In the genomic region with DNA sequence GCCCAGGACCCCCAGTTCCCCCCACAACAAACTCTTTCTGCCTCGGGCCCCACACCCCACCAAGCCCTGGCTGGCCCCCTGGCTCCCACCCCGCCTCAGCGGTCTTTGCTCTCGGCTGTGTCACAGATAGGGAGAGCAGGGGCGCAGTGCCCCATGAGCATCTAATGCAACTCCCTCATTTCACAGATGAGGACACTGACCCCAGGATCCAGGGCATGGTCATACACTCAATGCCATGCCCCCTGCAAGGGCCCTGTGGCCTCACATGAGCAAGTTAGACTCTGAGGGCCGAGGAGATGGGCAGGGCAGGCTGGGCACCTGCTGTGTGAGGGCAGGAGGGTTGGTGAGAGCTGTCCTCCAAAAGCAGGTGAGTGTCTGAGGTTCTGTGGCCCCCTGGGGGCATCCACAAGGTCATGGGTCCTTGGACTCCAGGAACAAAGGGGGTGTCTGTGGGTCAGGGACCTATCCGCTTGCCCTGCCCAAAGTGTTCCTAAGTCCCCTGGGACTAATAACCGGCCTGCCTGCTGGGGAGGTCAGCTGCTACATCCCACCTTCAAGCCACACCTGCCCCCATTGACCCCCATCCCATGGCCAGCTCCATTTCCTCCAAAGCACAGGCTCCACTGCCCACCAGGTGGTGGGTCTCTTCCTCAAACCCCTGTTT, we compare ENCODE assay signal across 13 cellular contexts. TPM values are rescaled to one million over a fixed set of nuclear protein-coding genes. Genes with fewer than 3 reads are reported as not detected.
A peak's percentile ranks its signal among the peaks of the same experiment; 100 is the strongest.
DNase-seq lines count a peak whose midpoint lies in the region; ATAC-seq, FAIRE-seq and TF ChIP-seq lines count a peak whose summit lies in the region.
"Had no signal": no experiment of that assay in that cellular context is flagged by ENCODE, and none has a peak within 500 bp of the region (broad histone marks: within the 10 kb centered on the region; RNA-seq: fewer than 3 reads in every experiment).

No MANE protein-coding gene starts in this region.

- no peak overlapping the region for H2AFZ ChIP-seq in DND-41 (ENCODE audit: low read depth, low read length)

- intact Hi-C loops in activated B cell treated with CpG ODN at 0.5 μM for 24 hours (cut with micrococcal nuclease) (no loop called here), kidney (cut with DNase I) (no loop called here)

- TF ChIP-seq POLR2A in A549 (IDR thresholded peaks at IDR 0.05; ENCODE audit: low read length) (no peak), GM12892 (IDR thresholded peaks at IDR 0.05; ENCODE audit: low read depth, low read length) (no peak)

- H3K36me3 Mint-ChIP-seq in activated B cell treated with CpG ODN at 0.5 μM for 24 hours (ENCODE audit: low read depth), result peaks cover 55% of the 10 kb centered on the region

- no peaks in the 10 kb centered on the region for H3K27me3 Mint-ChIP-seq in activated B cell treated with CpG ODN at 0.5 μM for 24 hours

- no peak overlapping the region for H3K27ac Mint-ChIP-seq in activated B cell treated with CpG ODN at 0.5 μM for 24 hours

- no peak for TF ChIP-seq RAD21 in A549 (conservative IDR thresholded peaks at IDR 0.05 in 1 of 2, IDR thresholded peaks at IDR 0.05 in 1 of 2)

- peaks cover 24% of the 10 kb centered on the region for H4K20me1 ChIP-seq in DND-41 (ENCODE audit: insufficient read depth, low read length)

- peaks cover 25% of the 10 kb centered on the region for H3K4me1 Mint-ChIP-seq in activated B cell treated with CpG ODN at 0.5 μM for 24 hours

- no peak for DNase-seq in A549 (ENCODE audit: low read depth in 1 of 2, low spot score in 1 of 2)
- DNase-seq in DND-41, result no peak
- no peak for DNase-seq in activated B cell treated with CpG ODN at 0.5 μM for 24 hours
- DNase-seq in kidney, result peak; percentile 63
- no peak for DNase-seq in effector CD8-positive, alpha-beta T cell (lab: John Stamatoyannopoulos, UW)
- no peak for DNase-seq in NCI-H146 (lab: John Stamatoyannopoulos, UW)
- no peak for DNase-seq in GM12892 (ENCODE audit: insufficient read length)
- DNase-seq in NOMO-1 treated with DMSO at 0.1 percent for 48 hours (lab: John Stamatoyannopoulos, UW; ENCODE audit: unreplicated experiment), result no peak
- DNase-seq: activated CD4-positive, alpha-beta T cell treated with anti-CD3 and anti-CD28 coated beads, Interleukin-2, amount 50 U/mL, for 4 hours; NCI-H1092; NCI-H69; occipital lobe; stimulated activated naive CD4-positive, alpha-beta T cell had no signal

- no peak for TF ChIP-seq EP300 in A549 (IDR thresholded peaks at IDR 0.05)

- no peaks in the 10 kb centered on the region for H3K27me3 ChIP-seq in DND-41 (ENCODE audit: insufficient read depth, low read length, poor library complexity)

- no peak for FAIRE-seq in A549 (lab: Jason Lieb, UNC)
- FAIRE-seq in kidney (lab: Jason Lieb, UNC), result no peak
- no peak for FAIRE-seq in GM12892 (lab: Jason Lieb, UNC)

- H3K4me2 ChIP-seq in A549 (peak overlapping the region; percentile 93), DND-41 (ENCODE audit: insufficient read depth, low read length) (peak overlapping the region; percentile 84)

- WGBS in A549 (ENCODE audit: missing lambda C conversion rate), result 83% methylated on average over 1 of the region's 8 CpGs

- TF ChIP-seq CTCF in A549 (IDR thresholded peaks at IDR 0.05) (no peak), DND-41 (IDR thresholded peaks at IDR 0.05; ENCODE audit: borderline replicate concordance, extremely low read depth, low read length, poor library complexity, severe bottlenecking) (no peak), activated B cell treated with CpG ODN at 0.5 μM for 24 hours (IDR thresholded peaks at IDR 0.05) (no peak), kidney (IDR thresholded peaks at IDR 0.05; ENCODE audit: borderline replicate concordance, extremely low read depth, insufficient read depth) (no peak)

- peaks cover 28% of the 10 kb centered on the region for H3K4me1 ChIP-seq in A549
- peaks cover 36% of the 10 kb centered on the region for H3K4me1 ChIP-seq in DND-41 (ENCODE audit: insufficient read depth, low read length)
- peaks cover 29 to 39% of the 10 kb centered on the region in 2 donors for H3K4me1 ChIP-seq in kidney (ENCODE audit: control insufficient read depth in 1 of 2, insufficient read depth in 1 of 2, low read depth in 1 of 2, low read length in 2 of 2)

- peak overlapping the region; percentile 19 for H3K4me3 Mint-ChIP-seq in activated B cell treated with CpG ODN at 0.5 μM for 24 hours

- POLR2A ChIA-PET in A549 (lab: Yijun Ruan, JAX) (no interaction called here), activated B cell treated with CpG ODN at 0.5 μM for 24 hours (lab: Charles Lee) (interaction anchor here (0.7 to 1.1 kb wide), 3 partner anchors 13 to 39 kb away, joined by 3 to 7 read pairs (median 3); a partner anchor contains a TSS)

- peaks cover 35% of the 10 kb centered on the region for H3K79me2 ChIP-seq in DND-41 (ENCODE audit: insufficient read depth, low read length)

- ATAC-seq in A549 (no peak), DND-41 (ENCODE audit: insufficient read depth, low read depth) (no peak), activated B cell treated with CpG ODN at 0.5 μM for 24 hours (ENCODE audit: low read depth) (no peak)

- no peaks in the 10 kb centered on the region for H3K9me3 Mint-ChIP-seq in activated B cell treated with CpG ODN at 0.5 μM for 24 hours

- CTCF ChIA-PET in A549 (lab: Yijun Ruan, JAX) (interaction anchor here (1.1 to 1.4 kb wide), 3 partner anchors 14 to 47 kb away, joined by 3 read pairs; no protein-coding TSS in a partner anchor), activated B cell treated with CpG ODN at 0.5 μM for 24 hours (lab: Charles Lee) (no interaction called here)

- no peak overlapping the region; the same call in 1 of the 2 replicates for H3K9ac ChIP-seq in DND-41 (ENCODE audit: low read depth, low read length)
- no peak overlapping the region for H3K9ac ChIP-seq in kidney (ENCODE audit: low read length in 2 of 2)

- no peak overlapping the region; the same call in 2 of the 3 replicates for H3K4me3 ChIP-seq in A549
- peak overlapping the region in 1 of 2 experiments; percentile 89; a peak in 1 of 4 replicates for H3K4me3 ChIP-seq in DND-41 (ENCODE audit: low read depth in 1 of 2, low read length in 2 of 2)
- no peak overlapping the region for H3K4me3 ChIP-seq in kidney (ENCODE audit: low read length in 2 of 2)

- peak overlapping the region in 1 of 2 experiments; percentile 99; a peak in 3 of 6 replicates for H3K27ac ChIP-seq in A549
- H3K27ac ChIP-seq in DND-41 (ENCODE audit: low read length), result no peak overlapping the region
- H3K27ac ChIP-seq in kidney (ENCODE audit: low read depth in 2 of 2, low read length in 2 of 2), result no peak overlapping the region

- H3K9me3 ChIP-seq in A549 (no peaks in the 10 kb centered on the region), DND-41 (ENCODE audit: insufficient read depth, low read length, severe bottlenecking) (no peaks in the 10 kb centered on the region), kidney (ENCODE audit: control insufficient read depth in 1 of 2, low read length in 2 of 2) (no peaks in the 10 kb centered on the region)

- H3K36me3 ChIP-seq in DND-41 (ENCODE audit: insufficient read depth, low read length), result peaks cover 29% of the 10 kb centered on the region
- H3K36me3 ChIP-seq in kidney (ENCODE audit: control insufficient read depth in 1 of 2, insufficient read depth in 2 of 2, low read length in 2 of 2), result peaks cover 3 to 14% of the 10 kb centered on the region in 2 donors

TF ChIP-seq in A549, 52 proteins besides CTCF, POLR2A, EP300 and RAD21:
- TF ChIP-seq, protein P1, sequence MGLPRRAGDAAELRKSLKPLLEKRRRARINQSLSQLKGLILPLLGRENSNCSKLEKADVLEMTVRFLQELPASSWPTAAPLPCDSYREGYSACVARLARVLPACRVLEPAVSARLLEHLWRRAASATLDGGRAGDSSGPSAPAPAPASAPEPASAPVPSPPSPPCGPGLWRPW (IDR thresholded peaks at IDR 0.05), result no peak

RNA-seq across cellular contexts. Expression of a gene that starts 2.5 kb away (rescaled TPM):
- polyA plus RNA-seq in A549 (2011; rRNA removed) (173 and 197 TPM in 2 replicates), A549 (2017; fragmentation: RNase III; extraction: RNeasy Plus Mini Kit Qiagen cat#74134 plus additional on column Dnase treatment) (752 to 794 TPM (median 776 TPM) in 3 replicates), kidney (ENCODE audit: insufficient read depth, low read depth, low replicate concordance) (1,211 TPM)
- polyA plus RNA-seq in A549 (2012; cell fraction: cytosol; rRNA removed), result 1,143 and 1,530 TPM in 2 replicates
- polyA plus RNA-seq in A549 (2012; cell fraction: nucleus; rRNA removed), result 593 and 1,308 TPM in 2 replicates
- polyA minus RNA-seq in A549 (2011; rRNA and poly(A)+ RNA removed), result 47.5 and 66.5 TPM in 2 replicates
- total RNA-seq in activated B cell treated with CpG ODN at 0.5 μM for 24 hours (308 and 349 TPM in 2 replicates), kidney (505 TPM)
- polyA plus RNA-seq in GM12892 (2012; ENCODE audit: missing spikeins), result 106 TPM

RNA-seq across cellular contexts. Expression of a gene that starts 39.0 kb away (rescaled TPM):
- polyA plus RNA-seq in A549 (2011; rRNA removed) (5.6 and 6.9 TPM in 2 replicates), A549 (2017; fragmentation: RNase III; extraction: RNeasy Plus Mini Kit Qiagen cat#74134 plus additional on column Dnase treatment) (9.5 to 12.4 TPM (median 12.4 TPM) in 3 replicates), kidney (ENCODE audit: insufficient read depth, low read depth, low replicate concordance) (23.7 TPM)
- polyA plus RNA-seq in A549 (2012; cell fraction: cytosol; rRNA removed), result 8.1 and 8.9 TPM in 2 replicates
- polyA plus RNA-seq in A549 (2012; cell fraction: nucleus; rRNA removed), result 18.4 and 18.6 TPM in 2 replicates
- 7.8 and 12.7 TPM in 2 replicates for polyA minus RNA-seq in A549 (2011; rRNA and poly(A)+ RNA removed)
- total RNA-seq in activated B cell treated with CpG ODN at 0.5 μM for 24 hours (24.0 and 30.2 TPM in 2 replicates), kidney (28.9 TPM)
- polyA plus RNA-seq in GM12892 (2012; ENCODE audit: missing spikeins), result 12.9 TPM

RNA-seq across cellular contexts. Expression of a gene that starts 57.8 kb away (rescaled TPM):
- 0.08 and 0.34 TPM in 2 replicates for polyA plus RNA-seq in A549 (2011; rRNA removed)
- 0.39 and 0.44 TPM in 2 replicates for polyA plus RNA-seq in A549 (2012; cell fraction: cytosol; rRNA removed)
- polyA plus RNA-seq in A549 (2012; cell fraction: nucleus; rRNA removed), result 1.3 and 1.5 TPM in 2 replicates
- polyA plus RNA-seq in A549 (2017; fragmentation: RNase III; extraction: RNeasy Plus Mini Kit Qiagen cat#74134 plus additional on column Dnase treatment), result 0.18 to 0.40 TPM (median 0.34 TPM) in 3 replicates
- polyA minus RNA-seq in A549 (2011; rRNA and poly(A)+ RNA removed), result 0.05 and 0.41 TPM in 2 replicates
- 15.4 and 18.3 TPM in 2 replicates for total RNA-seq in activated B cell treated with CpG ODN at 0.5 μM for 24 hours
- total RNA-seq in kidney, result 24.7 TPM
- polyA plus RNA-seq in kidney (ENCODE audit: insufficient read depth, low read depth, low replicate concordance), result 3.1 TPM
- polyA plus RNA-seq in GM12892 (2012; ENCODE audit: missing spikeins), result 8.5 TPM
